Comparison of ENCODE assay signal across 25 cellular contexts in the genomic region with DNA sequence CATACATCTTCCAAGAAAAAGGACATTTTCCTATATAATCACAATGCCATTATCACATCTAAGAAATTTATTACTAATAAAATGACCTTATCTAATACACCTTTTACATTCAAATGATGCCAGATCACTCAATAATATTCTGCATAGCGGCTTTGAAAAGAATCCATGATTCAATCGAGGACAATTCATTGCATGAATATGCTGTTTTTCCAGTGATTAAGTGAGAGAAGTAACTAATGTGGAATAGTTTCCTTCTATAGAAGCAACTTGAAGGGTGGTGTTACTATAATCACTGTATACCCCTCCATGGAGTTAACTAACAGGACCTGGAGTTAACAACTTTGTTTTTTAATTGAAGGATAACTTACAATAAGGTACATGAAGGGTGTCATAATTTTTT. TPM values are rescaled to one million over a fixed set of nuclear protein-coding genes. Genes with fewer than 3 reads are reported as not detected.
"Had no signal": no experiment of that assay in that cellular context is flagged by ENCODE, and none has a peak within 500 bp of the region (broad histone marks: within the 10 kb centered on the region; RNA-seq: fewer than 3 reads in every experiment).

No MANE protein-coding gene starts in this region.

- ATAC-seq: activated CD8-positive, alpha-beta memory T cell treated with anti-CD3 and anti-CD28 coated beads, Interleukin-2, amount 10 ng/mL, durations not matched to agents 7 days and 5 days; activated naive CD4-positive, alpha-beta T cell treated with anti-CD3 and anti-CD28 coated beads, Interleukin-2, amount 50 U/mL, for 72 hours; activated naive CD8-positive, alpha-beta T cell treated with anti-CD3 and anti-CD28 coated beads, Interleukin-2, amount 50 U/mL, for 24 hours; PC-3; WTC11 had no signal

- H3K36me3 Mint-ChIP-seq: brain, WTC11 had no signal

- H3K27me3 Mint-ChIP-seq: activated CD8-positive, alpha-beta memory T cell treated with anti-CD3 and anti-CD28 coated beads, Interleukin-2, amount 10 ng/mL, durations not matched to agents 7 days and 5 days; activated naive CD8-positive, alpha-beta T cell treated with anti-CD3 and anti-CD28 coated beads, Interleukin-2, amount 50 U/mL, for 24 hours had no signal

- H3K4me1 Mint-ChIP-seq: brain had no signal

- H3K27ac Mint-ChIP-seq: activated CD4-positive, alpha-beta T cell treated with anti-CD3 and anti-CD28 coated beads, Interleukin-2, amount 10 ng/mL, durations not matched to agents 24 days and 14 days; activated CD8-positive, alpha-beta memory T cell treated with anti-CD3 and anti-CD28 coated beads, Interleukin-2, amount 10 ng/mL, durations not matched to agents 7 days and 5 days; activated naive CD4-positive, alpha-beta T cell treated with anti-CD3 and anti-CD28 coated beads, Interleukin-2, amount 50 U/mL, for 72 hours; activated naive CD8-positive, alpha-beta T cell treated with anti-CD3 and anti-CD28 coated beads, Interleukin-2, amount 50 U/mL, for 24 hours; activated T-cell treated with anti-CD3 and anti-CD28 coated beads, Interleukin-2, amount 50 U/mL, for 24 hours; brain; T-helper 1 cell treated with Interleukin-12 subunit alpha and Interleukin-12 subunit beta and Interleukin-4 antibody, amounts not matched to agents 30 μg/mL and 1 μg/mL, for 36 hours; WTC11 had no signal

- H3K4me3 Mint-ChIP-seq: activated CD4-positive, alpha-beta T cell treated with anti-CD3 and anti-CD28 coated beads, Interleukin-2, amount 10 ng/mL, durations not matched to agents 24 days and 14 days; activated CD8-positive, alpha-beta memory T cell treated with anti-CD3 and anti-CD28 coated beads, Interleukin-2, amount 10 ng/mL, durations not matched to agents 7 days and 5 days; activated naive CD8-positive, alpha-beta T cell treated with anti-CD3 and anti-CD28 coated beads, Interleukin-2, amount 50 U/mL, for 24 hours; activated T-cell treated with anti-CD3 and anti-CD28 coated beads, Interleukin-2, amount 50 U/mL, for 24 hours; brain; T-helper 1 cell treated with Interleukin-12 subunit alpha and Interleukin-12 subunit beta and Interleukin-4 antibody, amounts not matched to agents 30 μg/mL and 1 μg/mL, for 36 hours; WTC11 had no signal

- DNase-seq: activated CD4-positive, alpha-beta T cell treated with anti-CD3 and anti-CD28 coated beads for 1 hour; activated CD4-positive, alpha-beta T cell treated with anti-CD3 and anti-CD28 coated beads, Interleukin-2, amount 10 ng/mL, durations not matched to agents 24 days and 14 days; activated CD4-positive, alpha-beta T cell treated with anti-CD3 and anti-CD28 coated beads, Interleukin-2, amount 50 U/mL, for 48 hours; activated CD8-positive, alpha-beta memory T cell treated with anti-CD3 and anti-CD28 coated beads, Interleukin-2, amount 10 ng/mL, durations not matched to agents 7 days and 5 days; activated effector memory CD4-positive, alpha-beta T cell treated with anti-CD3 and anti-CD28 coated beads, Interleukin-2, amount 50 U/mL, for 16 hours; activated naive CD4-positive, alpha-beta T cell treated with Interleukin-2 at 50 U/mL for 16 hours; activated naive CD8-positive, alpha-beta T cell treated with anti-CD3 and anti-CD28 coated beads, Interleukin-2, amount 50 U/mL, for 24 hours; activated T-cell treated with anti-CD3 and anti-CD28 coated beads, Interleukin-2, amount 50 U/mL, for 24 hours; amniotic stem cell; NCI-H1048; NCI-H1417 treated with DMSO at 0.1 percent for 48 hours; NCI-H1694; NCI-H2029; NCI-H345; NCI-H510A treated with DMSO at 0.1 percent for 48 hours; NCI-H69; NK-92 treated with Interleukin-12 subunit alpha and Interleukin-12 subunit beta, amount 100 ng/mL, for 24 hours; PC-3; SHP77 treated with DMSO at 0.1 percent for 48 hours had no signal

- H3K9me3 Mint-ChIP-seq: activated naive CD8-positive, alpha-beta T cell treated with anti-CD3 and anti-CD28 coated beads, Interleukin-2, amount 50 U/mL, for 24 hours; brain; WTC11 had no signal

RNA-seq across cellular contexts. Expression of a gene that starts 9.1 kb away (rescaled TPM):
- total RNA-seq: astrocyte, PC-3, SK-MEL-5 had no signal

RNA-seq across cellular contexts. Expression of a gene that starts 54.4 kb away (rescaled TPM):
- total RNA-seq: activated CD4-positive, alpha-beta T cell treated with anti-CD3 and anti-CD28 coated beads, Interleukin-2, amount 10 ng/mL, durations not matched to agents 24 days and 14 days; activated CD8-positive, alpha-beta memory T cell treated with anti-CD3 and anti-CD28 coated beads, Interleukin-2, amount 10 ng/mL, durations not matched to agents 7 days and 5 days; activated naive CD4-positive, alpha-beta T cell treated with anti-CD3 and anti-CD28 coated beads, Interleukin-2, amount 50 U/mL, for 72 hours had no signal
